Comparison of ENCODE assay signal across 17 cellular contexts in genomic region chr9:137306546-137307254, GRCh38. TPM values are rescaled to one million over a fixed set of nuclear protein-coding genes. Genes with fewer than 3 reads are reported as not detected.
DNase-seq lines count a peak whose midpoint lies in the region; ATAC-seq and TF ChIP-seq lines count a peak whose summit lies in the region.
"Had no signal": no experiment of that assay in that cellular context is flagged by ENCODE, and none has a peak within 500 bp of the region (broad histone marks: within the 10 kb centered on the region; RNA-seq: fewer than 3 reads in every experiment).

No MANE protein-coding gene starts in this region.

- H3K9me3 ChIP-seq in BE2C: no peaks in the 10 kb centered on the region
- H3K9me3 ChIP-seq in NT2/D1 (ENCODE audit: insufficient read depth, low read length): no peaks in the 10 kb centered on the region
- no peaks in the 10 kb centered on the region for H3K9me3 ChIP-seq in PC-3 (ENCODE audit: low read length)

- H3K4me1 ChIP-seq in BE2C (no peaks in the 10 kb centered on the region; the same call in 1 of the 2 replicates), NT2/D1 (ENCODE audit: insufficient read depth, insufficient read length) (peaks cover 70% of the 10 kb centered on the region), foreskin keratinocyte (peaks cover 18% of the 10 kb centered on the region), PC-3 (ENCODE audit: insufficient read depth, low read length) (peaks cover 22% of the 10 kb centered on the region)

- peaks cover 23% of the 10 kb centered on the region for H3K4me1 Mint-ChIP-seq in progenitor cell of endocrine pancreas (ENCODE audit: low read depth)
- H3K4me1 Mint-ChIP-seq: central memory CD8-positive, alpha-beta T cell had no signal

- no peaks in the 10 kb centered on the region for H3K27me3 ChIP-seq in BE2C
- H3K27me3 ChIP-seq in NT2/D1 (ENCODE audit: insufficient read depth, insufficient read length): peaks cover 20% of the 10 kb centered on the region
- H3K27me3 ChIP-seq in foreskin keratinocyte: peaks cover 19% of the 10 kb centered on the region
- H3K27me3 ChIP-seq in PC-3 (ENCODE audit: low read length): no peaks in the 10 kb centered on the region

- intact Hi-C loops in PC-3 (cut with micrococcal nuclease): no loop called here

- no peak overlapping the region for H3K4me2 ChIP-seq in PC-3 (ENCODE audit: low read length)

- DNase-seq in BE2C (peak; percentile 9), NT2/D1 (ENCODE audit: low read depth, low spot score) (no peak), foreskin keratinocyte (no peak), progenitor cell of endocrine pancreas (ENCODE audit: low spot score, unreplicated experiment) (peak; percentile 11), PC-3 (no peak)
- no peak for DNase-seq in effector CD4-positive, alpha-beta T cell
- DNase-seq: activated CD4-positive, alpha-beta T cell treated with anti-CD3 and anti-CD28 coated beads, Interleukin-2, amount 50 U/mL, for 4 hours; activated gamma-delta T cell; GF-D8; immature natural killer cell had no signal

- H3K9me2 ChIP-seq in PC-3 (replicated peaks; ENCODE audit: low read length): no peaks in the 10 kb centered on the region

- H3K9ac ChIP-seq in NT2/D1 (ENCODE audit: insufficient read length, low read depth) (peak overlapping the region; percentile 64), PC-3 (ENCODE audit: low read length) (no peak overlapping the region)

- H3K79me2 ChIP-seq in PC-3 (ENCODE audit: low read length): no peaks in the 10 kb centered on the region

- no peak overlapping the region for H3K4me3 ChIP-seq in BE2C (ENCODE audit: low read depth, low read length)
- H3K4me3 ChIP-seq in NT2/D1 (ENCODE audit: insufficient read length, low read depth): no peak overlapping the region
- H3K4me3 ChIP-seq in PC-3 (ENCODE audit: low read length): no peak overlapping the region

- no peak overlapping the region for H2AFZ ChIP-seq in PC-3 (ENCODE audit: low read length)

- ATAC-seq in foreskin keratinocyte: no peak
- ATAC-seq in GM19035 (IDR thresholded peaks at IDR 0.05; ENCODE audit: unreplicated experiment): no peak
- ATAC-seq in PC-3: no peak
- no peak for ATAC-seq in GM21576 (IDR thresholded peaks at IDR 0.05; ENCODE audit: unreplicated experiment)

- no TSS peak for BruUV-seq in PC-3 (replicated peaks; lab: Mats Ljungman, UMichigan)

- H3K27ac ChIP-seq in foreskin keratinocyte (peak overlapping the region; percentile 99), PC-3 (ENCODE audit: low read length) (no peak overlapping the region)
- H3K27ac ChIP-seq: C4-2B had no signal

- no peak overlapping the region for H3K4me3 Mint-ChIP-seq in progenitor cell of endocrine pancreas (ENCODE audit: low read depth)
- H3K4me3 Mint-ChIP-seq: central memory CD8-positive, alpha-beta T cell; immature natural killer cell; T-helper 1 cell treated with Interleukin-12 subunit alpha and Interleukin-12 subunit beta and Interleukin-4 antibody, amounts not matched to agents 30 μg/mL and 1 μg/mL, for 36 hours had no signal

- H3K9me3 Mint-ChIP-seq in progenitor cell of endocrine pancreas (ENCODE audit: low read depth): no peaks in the 10 kb centered on the region
- H3K9me3 Mint-ChIP-seq: central memory CD8-positive, alpha-beta T cell; immature natural killer cell; nephron; T-helper 1 cell treated with Interleukin-12 subunit alpha and Interleukin-12 subunit beta and Interleukin-4 antibody, amounts not matched to agents 30 μg/mL and 1 μg/mL, for 36 hours had no signal

- H3F3A ChIP-seq in PC-3 (ENCODE audit: low read length, unreplicated experiment): no peaks in the 10 kb centered on the region

- H3K27ac Mint-ChIP-seq in progenitor cell of endocrine pancreas: no peak overlapping the region
- H3K27ac Mint-ChIP-seq: immature natural killer cell; T-helper 1 cell treated with Interleukin-12 subunit alpha and Interleukin-12 subunit beta and Interleukin-4 antibody, amounts not matched to agents 30 μg/mL and 1 μg/mL, for 36 hours had no signal

- H3K36me3 ChIP-seq in BE2C (no peaks in the 10 kb centered on the region), NT2/D1 (ENCODE audit: insufficient read depth, insufficient read length, low read length) (no peaks in the 10 kb centered on the region), PC-3 (ENCODE audit: low read depth, low read length) (no peaks in the 10 kb centered on the region)

- no peaks in the 10 kb centered on the region for H3K36me3 Mint-ChIP-seq in progenitor cell of endocrine pancreas (ENCODE audit: insufficient read depth)
- H3K36me3 Mint-ChIP-seq: immature natural killer cell had no signal

- H3K27me3 Mint-ChIP-seq in progenitor cell of endocrine pancreas: no peaks in the 10 kb centered on the region
- H3K27me3 Mint-ChIP-seq: central memory CD8-positive, alpha-beta T cell had no signal

- no peaks in the 10 kb centered on the region for H4K20me1 ChIP-seq in PC-3 (ENCODE audit: low read length)

- no peak for TF ChIP-seq CTCF in BE2C (IDR thresholded peaks at IDR 0.05; ENCODE audit: low read depth, low read length)
- TF ChIP-seq CTCF in foreskin keratinocyte (conservative IDR thresholded peaks at IDR 0.05): no peak
- no peak for TF ChIP-seq CTCF in progenitor cell of endocrine pancreas (IDR thresholded peaks at IDR 0.05; ENCODE audit: unreplicated experiment)
- no peak for TF ChIP-seq CTCF in PC-3 (conservative IDR thresholded peaks at IDR 0.05; ENCODE audit: low read depth, low read length)

- CTCF ChIA-PET in PC-3 (lab: Charles Lee): no interaction called here

- POLR2A ChIA-PET in PC-3 (lab: Charles Lee; ENCODE audit: unreplicated experiment): no interaction called here

RNA-seq across cellular contexts. Expression of gene NRARP, which starts 4.6 kb away (rescaled TPM):
- polyA plus RNA-seq in BE2C (2012; ENCODE audit: insufficient read depth, insufficient read length, low read depth): 5.3 TPM
- total RNA-seq in foreskin keratinocyte (0.81 and 1.1 TPM in 2 replicates), progenitor cell of endocrine pancreas (24.0 and 27.1 TPM in 2 replicates), PC-3 (2014; rRNA removed) (35.5 and 36.8 TPM in 2 replicates)
- polyA plus RNA-seq in foreskin keratinocyte: 0.76 and 0.96 TPM in 2 replicates
- total RNA-seq: LHCN-M2 had no signal

RNA-seq across cellular contexts. Expression of gene TOR4A, which starts 29.2 kb away (rescaled TPM):
- polyA plus RNA-seq in BE2C (2012; ENCODE audit: insufficient read depth, insufficient read length, low read depth): 9.9 TPM
- total RNA-seq in foreskin keratinocyte (15.8 and 19.9 TPM in 2 replicates), progenitor cell of endocrine pancreas (8.0 and 8.5 TPM in 2 replicates), PC-3 (2014; rRNA removed) (28.9 and 32.7 TPM in 2 replicates)
- 11.8 and 15.7 TPM in 2 replicates for polyA plus RNA-seq in foreskin keratinocyte

RNA-seq across cellular contexts. Expression of gene NELFB, which starts 51.6 kb away (rescaled TPM):
- 204 TPM for polyA plus RNA-seq in BE2C (2012; ENCODE audit: insufficient read depth, insufficient read length, low read depth)
- total RNA-seq in foreskin keratinocyte (47.5 and 51.3 TPM in 2 replicates), progenitor cell of endocrine pancreas (62.3 and 63.3 TPM in 2 replicates), PC-3 (2014; rRNA removed) (50.7 and 69.5 TPM in 2 replicates)
- 50.3 and 54.3 TPM in 2 replicates for polyA plus RNA-seq in foreskin keratinocyte

RNA-seq across cellular contexts. Expression of gene STPG3, which starts 55.6 kb away (rescaled TPM):
- not detected for polyA plus RNA-seq in BE2C (2012; ENCODE audit: insufficient read depth, insufficient read length, low read depth)
- total RNA-seq in foreskin keratinocyte (not detected in 2 replicates), progenitor cell of endocrine pancreas (not detected in 2 replicates), PC-3 (2014; rRNA removed) (not detected in 2 replicates)
- polyA plus RNA-seq in foreskin keratinocyte: not detected in 2 replicates
- total RNA-seq: LHCN-M2 had no signal
- polyA plus RNA-seq: immature natural killer cell had no signal

Comparison
In these comparisons a context has a peak if more than half of its experiments do, and no peak if none do; other contexts are left out.
1. DNase-seq: peak in BE2C (single experiment) and progenitor cell of endocrine pancreas (single experiment); none in NT2/D1 (single experiment), foreskin keratinocyte (0 of 2), PC-3 (single experiment) and effector CD4-positive, alpha-beta T cell (single experiment).
2. RNA of gene NRARP, which starts 4.6 kb away (total RNA-seq): 35.5 to 36.8 TPM in PC-3 and 24.0 to 27.1 TPM in progenitor cell of endocrine pancreas; 0.81 to 1.1 TPM in foreskin keratinocyte; every median in the first group is over 10 times any median in the second.